In the genomic region with DNA sequence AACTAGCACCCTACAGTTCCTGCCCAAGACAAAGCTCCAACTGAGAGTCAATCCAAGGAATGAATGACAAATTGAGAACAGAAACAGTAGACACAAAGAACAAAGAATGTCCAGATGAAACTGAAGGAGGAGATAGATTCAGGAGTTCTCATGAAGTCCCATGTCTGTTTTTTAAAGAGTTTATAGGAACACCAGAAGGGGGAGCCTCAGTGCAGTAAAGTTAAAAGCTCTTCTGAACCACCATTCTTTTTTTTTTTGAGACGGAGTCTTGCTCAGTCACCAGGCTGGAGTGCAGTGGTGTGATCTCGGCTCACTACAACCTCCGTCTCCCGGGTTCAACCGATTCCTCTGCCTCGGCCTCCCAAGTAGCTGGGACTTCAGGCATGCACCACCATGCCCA, we compare ENCODE assay signal across 9 cellular contexts.
DNase-seq lines count a peak whose midpoint lies in the region; ATAC-seq, FAIRE-seq and TF ChIP-seq lines count a peak whose summit lies in the region.
"Had no signal": no experiment of that assay in that cellular context is flagged by ENCODE, and none has a peak within 500 bp of the region (broad histone marks: within the 10 kb centered on the region; RNA-seq: fewer than 3 reads in every experiment).

No MANE protein-coding gene starts in this region.

- intact Hi-C loops in body of pancreas (cut with DNase I) (no loop called here), pancreas (cut with DNase I) (loop anchor here in 1 of 3 donors (10.0 kb wide), 1 partner anchor 101 kb away; no protein-coding TSS in a partner anchor)

- no peaks in the 10 kb centered on the region for H4K20me1 ChIP-seq in KMS-11 (ENCODE audit: insufficient read depth)

- TF ChIP-seq CTCF in KMS-11 (conservative IDR thresholded peaks at IDR 0.05; ENCODE audit: low read depth, low read length) (peak; percentile 43), body of pancreas (IDR thresholded peaks at IDR 0.05) (peak; percentile 14 to 52 (median 32)), pancreas (IDR thresholded peaks at IDR 0.05) (peak in 1 of 4 donors; percentile 12)

- no peaks in the 10 kb centered on the region for H3K79me2 ChIP-seq in KMS-11 (ENCODE audit: insufficient read depth, low read depth)

- H3K4me2 ChIP-seq in KMS-11, result no peak overlapping the region

- H3K9ac ChIP-seq in KMS-11, result no peak overlapping the region

- DNase-seq in NCI-H2081 (lab: John Stamatoyannopoulos, UW), result peak; percentile 3 to 18
- DNase-seq in NCI-H2081 treated with DMSO at 0.1 percent for 48 hours (lab: John Stamatoyannopoulos, UW), result no peak
- DNase-seq in body of pancreas, result peak in 1 of 4 donors; percentile 5
- DNase-seq in pancreas, result no peak
- no peak for DNase-seq in NCI-H1417 (lab: John Stamatoyannopoulos, UW)
- DNase-seq: activated naive CD8-positive, alpha-beta T cell treated with anti-CD3 and anti-CD28 coated beads, Interleukin-2, amount 10 ng/mL, durations not matched to agents 7 days and 5 days had no signal

- 26 to 32% methylated on average over 6 of the region's 6 CpGs for WGBS in body of pancreas, 2 donors
- 39 to 47% methylated on average over 6 of the region's 6 CpGs for whole genome bisulfite sequencing in pancreas, 2 donors

- H3K27me3 ChIP-seq in KMS-11 (ENCODE audit: insufficient read depth, low read depth) (no peaks in the 10 kb centered on the region), body of pancreas (no peaks in the 10 kb centered on the region), pancreas (no peaks in the 10 kb centered on the region)

- ATAC-seq in body of pancreas (no peak), pancreas (peak in 3 of 4 donors; percentile 38 to 73 (median 60)), GM19463 (IDR thresholded peaks at IDR 0.05; ENCODE audit: unreplicated experiment) (no peak), GM21737 (IDR thresholded peaks at IDR 0.05; ENCODE audit: unreplicated experiment) (no peak)

- H2AFZ ChIP-seq in KMS-11 (ENCODE audit: low read depth), result no peak overlapping the region

- no peaks in the 10 kb centered on the region for H3K9me3 ChIP-seq in body of pancreas
- H3K9me3 ChIP-seq in pancreas, result no peaks in the 10 kb centered on the region

- no peaks in the 10 kb centered on the region for H3K36me3 ChIP-seq in KMS-11 (ENCODE audit: insufficient read depth)
- no peaks in the 10 kb centered on the region for H3K36me3 ChIP-seq in body of pancreas (replicated peaks in 1 of 2; ENCODE audit: insufficient read depth in 1 of 2, low read depth in 2 of 2)
- no peaks in the 10 kb centered on the region for H3K36me3 ChIP-seq in pancreas

- H3K4me1 ChIP-seq in KMS-11 (ENCODE audit: low read depth, poor library complexity, severe bottlenecking), result no peaks in the 10 kb centered on the region
- H3K4me1 ChIP-seq in body of pancreas, result no peaks in the 10 kb centered on the region
- no peaks in the 10 kb centered on the region for H3K4me1 ChIP-seq in pancreas

- no peak for FAIRE-seq in pancreas (lab: Jason Lieb, UNC)

- TF ChIP-seq POLR2A in body of pancreas (IDR thresholded peaks at IDR 0.05), result no peak

- no peak overlapping the region for H3K27ac ChIP-seq in KMS-11
- H3K27ac ChIP-seq in body of pancreas, result no peak overlapping the region
- no peak overlapping the region for H3K27ac ChIP-seq in pancreas

- H3K4me3 ChIP-seq in KMS-11 (IDR thresholded peaks at IDR 0.05; ENCODE audit: insufficient read depth, low read depth, low read length) (no peak overlapping the region), body of pancreas (no peak overlapping the region), pancreas (no peak overlapping the region)

Comparison
In these comparisons a context has a peak if more than half of its experiments do, and no peak if none do; other contexts are left out.
1. DNase-seq: peak in NCI-H2081 (2 of 2); none in NCI-H2081 treated with DMSO at 0.1 percent for 48 hours (single experiment), pancreas (0 of 6) and NCI-H1417 (0 of 3).
2. ATAC-seq: peak in pancreas (3 of 4); none in body of pancreas (single experiment), GM19463 (single experiment) and GM21737 (single experiment).